1 cellular context compared by ENCODE assay signal in genomic region chr1:150179867-150180266, GRCh38.
TF ChIP-seq lines count a peak whose summit lies in the region.

No MANE protein-coding gene starts in this region.

TF ChIP-seq in HepG2, 621 proteins besides CTCF, POLR2A, EP300 and RAD21:
- TF ChIP-seq MAFK (conservative IDR thresholded peaks at IDR 0.05 in 1 of 2, IDR thresholded peaks at IDR 0.05 in 1 of 2; ENCODE audit: low read length in 2 of 2), result peak; percentile 88 to 90
- no peak for TF ChIP-seq ZNF264 (CRISPR knock-in tag; IDR thresholded peaks at IDR 0.05)
- no peak for TF ChIP-seq ZNF329 (CRISPR knock-in tag; IDR thresholded peaks at IDR 0.05; ENCODE audit: low read depth)
- TF ChIP-seq, protein P1, sequence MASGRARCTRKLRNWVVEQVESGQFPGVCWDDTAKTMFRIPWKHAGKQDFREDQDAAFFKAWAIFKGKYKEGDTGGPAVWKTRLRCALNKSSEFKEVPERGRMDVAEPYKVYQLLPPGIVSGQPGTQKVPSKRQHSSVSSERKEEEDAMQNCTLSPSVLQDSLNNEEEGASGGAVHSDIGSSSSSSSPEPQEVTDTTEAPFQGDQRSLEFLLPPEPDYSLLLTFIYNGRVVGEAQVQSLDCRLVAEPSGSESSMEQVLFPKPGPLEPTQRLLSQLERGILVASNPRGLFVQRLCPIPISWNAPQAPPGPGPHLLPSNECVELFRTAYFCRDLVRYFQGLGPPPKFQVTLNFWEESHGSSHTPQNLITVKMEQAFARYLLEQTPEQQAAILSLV (CRISPR knock-in tag; IDR thresholded peaks at IDR 0.05; ENCODE audit: borderline replicate concordance), result no peak
- TF ChIP-seq MAFF (IDR thresholded peaks at IDR 0.05; ENCODE audit: low read depth, low read length), result peak; percentile 87
